In genomic region chr4:139851639-139852038, GRCh38 we compare ENCODE assay signal across 15 cellular contexts.
"Had no signal": no experiment of that assay in that cellular context is flagged by ENCODE, and none has a peak within 500 bp of the region (broad histone marks: within the 10 kb centered on the region; RNA-seq: fewer than 3 reads in every experiment).

No MANE protein-coding gene starts in this region.

- DNase-seq: activated CD4-positive, alpha-beta T cell treated with anti-CD3 and anti-CD28 coated beads for 1 hour; activated CD4-positive, alpha-beta T cell treated with anti-CD3 and anti-CD28 coated beads, Interleukin-2, amount 50 U/mL, for 48 hours; activated gamma-delta T cell; activated T-cell treated with anti-CD3 and anti-CD28 coated beads, Interleukin-2, amount 50 U/mL, for 4 hours; amygdala; brain microvascular endothelial cell; dermis blood vessel endothelial cell; erythroblast; hippocampal formation; pancreas; right cardiac atrium; small intestine; thyroid gland had no signal

- H3K27me3 Mint-ChIP-seq: activated naive CD8-positive, alpha-beta T cell had no signal

- ATAC-seq: activated T-cell treated with anti-CD3 and anti-CD28 coated beads, Interleukin-2, amount 50 U/mL, for 4 hours had no signal

- H3K36me3 ChIP-seq: brain microvascular endothelial cell, pancreas, thyroid gland had no signal

- H3K4me3 ChIP-seq: pancreas, thyroid gland had no signal

- H3K27ac ChIP-seq: brain microvascular endothelial cell, pancreas, thyroid gland had no signal

- H3K4me3 Mint-ChIP-seq: activated naive CD8-positive, alpha-beta T cell; activated T-cell treated with anti-CD3 and anti-CD28 coated beads, Interleukin-2, amount 50 U/mL, for 4 hours; mesothelial cell of epicardium had no signal

- H3K9me3 ChIP-seq: pancreas, thyroid gland had no signal

- H3K27me3 ChIP-seq: brain microvascular endothelial cell, pancreas, thyroid gland had no signal

- H3K36me3 Mint-ChIP-seq: mesothelial cell of epicardium had no signal

- H3K4me1 ChIP-seq: pancreas had no signal

- H3K27ac Mint-ChIP-seq: activated naive CD8-positive, alpha-beta T cell; mesothelial cell of epicardium had no signal

- H3K9me3 Mint-ChIP-seq: activated T-cell treated with anti-CD3 and anti-CD28 coated beads, Interleukin-2, amount 50 U/mL, for 4 hours; mesothelial cell of epicardium had no signal
